ENCODE assay signal across 8 cellular contexts in genomic region chr19:40549007-40549708, GRCh38. TPM values are rescaled to one million over a fixed set of nuclear protein-coding genes. Genes with fewer than 3 reads are reported as not detected.
DNase-seq lines count a peak whose midpoint lies in the region; ATAC-seq, FAIRE-seq and TF ChIP-seq lines count a peak whose summit lies in the region.

No MANE protein-coding gene starts in this region.

- peak overlapping the region; percentile 49 to 68; a peak in 4 of 6 replicates for H3K27ac ChIP-seq in A549
- no peak overlapping the region for H3K27ac ChIP-seq in GM23248
- H3K27ac ChIP-seq in Peyer's patch = no peak overlapping the region
- no peak overlapping the region for H3K27ac ChIP-seq in sigmoid colon

- CTCF ChIA-PET in A549 (lab: Yijun Ruan, JAX) = interaction anchor here (0.6 to 58.9 kb wide), 35 partner anchors 8 to 1099 kb away, joined by 3 to 2247 read pairs (median 5); partner anchors contain the start of genes BLVRB, LTBP4 and SPTBN4

- TF ChIP-seq EP300 in A549 (IDR thresholded peaks at IDR 0.05) (no peak; a peak in 1 of 5 replicates), sigmoid colon (IDR thresholded peaks at IDR 0.05) (no peak)

- peak; percentile 94 for FAIRE-seq in A549 (lab: Jason Lieb, UNC)

- 10% methylated on average over 43 of the region's 43 CpGs for WGBS in A549 (ENCODE audit: missing lambda C conversion rate)
- WGBS in GM23248 (ENCODE audit: low coverage in 1 of 2, low lambda C conversion rate in 2 of 2, missing lambda C conversion rate in 2 of 2), 2 experiments = 17 to 19% methylated on average over 35 to 43 of the region's 43 CpGs
- 6 to 7% methylated on average over 43 of the region's 43 CpGs for WGBS in sigmoid colon, 2 donors

- peak; percentile 85 for TF ChIP-seq CTCF in A549 (IDR thresholded peaks at IDR 0.05)
- peak in 5 of 6 experiments; percentile 23 to 58 (median 39) for TF ChIP-seq CTCF in Peyer's patch (IDR thresholded peaks at IDR 0.05)
- TF ChIP-seq CTCF in glutamatergic neuron (IDR thresholded peaks at IDR 0.05; ENCODE audit: partially characterized antibody, unreplicated experiment) = peak; percentile 41
- peak; percentile 7 to 42 (median 18) for TF ChIP-seq CTCF in sigmoid colon (IDR thresholded peaks at IDR 0.05)

- H3K9ac ChIP-seq in GM23248 = no peak overlapping the region

- H3K9me3 ChIP-seq in A549 (peaks cover 9% of the 10 kb centered on the region), GM23248 (ENCODE audit: low read depth) (no peaks in the 10 kb centered on the region), Peyer's patch (no peaks in the 10 kb centered on the region), sigmoid colon (peaks cover 0 to 3% (median 0%) of the 10 kb centered on the region in 4 donors)

- H3K4me3 ChIP-seq in A549 (peak overlapping the region; percentile 33), GM23248 (no peak overlapping the region), Peyer's patch (no peak overlapping the region), sigmoid colon (no peak overlapping the region)

- peaks cover 5% of the 10 kb centered on the region for H3K4me1 ChIP-seq in A549
- H3K4me1 ChIP-seq in GM23248 (ENCODE audit: insufficient read depth) = no peaks in the 10 kb centered on the region
- H3K4me1 ChIP-seq in Peyer's patch = peaks cover 0 to 5% (median 0%) of the 10 kb centered on the region in 4 donors
- peaks cover 0 to 10% (median 4%) of the 10 kb centered on the region in 4 donors for H3K4me1 ChIP-seq in sigmoid colon

- H3K9me3 Mint-ChIP-seq in activated T-helper 17 cell treated with anti-CD3 and anti-CD28 coated beads, Interleukin-2, amount 50 U/mL, for 72 hours = no peaks in the 10 kb centered on the region
- peaks cover 10% of the 10 kb centered on the region for H3K9me3 Mint-ChIP-seq in glutamatergic neuron (ENCODE audit: unreplicated experiment)

- H3K36me3 ChIP-seq in GM23248 (ENCODE audit: low read depth) (no peaks in the 10 kb centered on the region), Peyer's patch (no peaks in the 10 kb centered on the region), sigmoid colon (no peaks in the 10 kb centered on the region)

- in situ Hi-C loops in GM23248 (cut with MboI) = no loop called here

- TF ChIP-seq POLR2A in A549 (IDR thresholded peaks at IDR 0.05; ENCODE audit: low read length) (no peak), Peyer's patch (IDR thresholded peaks at IDR 0.05) (no peak), sigmoid colon (IDR thresholded peaks at IDR 0.05) (no peak)

- intact Hi-C loops in sigmoid colon (cut with DNase I) = loop anchor here (2.0 kb wide), 1 partner anchor 50 kb away; no protein-coding TSS in a partner anchor

- H3K4me1 Mint-ChIP-seq in activated T-helper 17 cell treated with anti-CD3 and anti-CD28 coated beads, Interleukin-2, amount 50 U/mL, for 72 hours = peaks cover 7% of the 10 kb centered on the region
- H3K4me1 Mint-ChIP-seq in glutamatergic neuron (ENCODE audit: low read depth, unreplicated experiment) = peaks cover 16% of the 10 kb centered on the region

- H3K36me3 Mint-ChIP-seq in activated T-helper 17 cell treated with anti-CD3 and anti-CD28 coated beads, Interleukin-2, amount 50 U/mL, for 72 hours (ENCODE audit: low read depth) = no peaks in the 10 kb centered on the region
- H3K36me3 Mint-ChIP-seq in glutamatergic neuron (ENCODE audit: unreplicated experiment) = peaks cover 17% of the 10 kb centered on the region

- TF ChIP-seq RAD21 in A549 (conservative IDR thresholded peaks at IDR 0.05 in 1 of 2, IDR thresholded peaks at IDR 0.05 in 1 of 2) = peak; percentile 63 to 90

- DNase-seq in A549 (ENCODE audit: low read depth in 1 of 2, low spot score in 1 of 2) (peak; percentile 92), GM23248 (peak; percentile 56), Peyer's patch (peak; percentile 71 to 80 (median 72)), glutamatergic neuron (peak; percentile 93), sigmoid colon (peak; percentile 75), SKM-1 (lab: John Stamatoyannopoulos, UW; ENCODE audit: unreplicated experiment) (no peak)

- POLR2A ChIA-PET in A549 (lab: Yijun Ruan, JAX) = interaction anchor here (0.7 to 1.0 kb wide), 3 partner anchors 21 to 55 kb away, joined by 3 to 21 read pairs (median 3); no protein-coding TSS in a partner anchor

- H4K20me1 ChIP-seq in GM23248 (ENCODE audit: insufficient read depth) = no peaks in the 10 kb centered on the region

- ATAC-seq in A549 (peak; percentile 97 to 99), HG02571 (IDR thresholded peaks at IDR 0.05; ENCODE audit: unreplicated experiment) (no peak)
- peak; percentile 89 for ATAC-seq in activated T-helper 17 cell treated with anti-CD3 and anti-CD28 coated beads, Interleukin-2, amount 50 U/mL, for 72 hours (replicated peaks)

- peak overlapping the region; percentile 13 for H3K4me3 Mint-ChIP-seq in activated T-helper 17 cell treated with anti-CD3 and anti-CD28 coated beads, Interleukin-2, amount 50 U/mL, for 72 hours
- peak overlapping the region; percentile 70 for H3K4me3 Mint-ChIP-seq in glutamatergic neuron (ENCODE audit: unreplicated experiment)

- peaks cover 43% of the 10 kb centered on the region for H3K27me3 Mint-ChIP-seq in activated T-helper 17 cell treated with anti-CD3 and anti-CD28 coated beads, Interleukin-2, amount 50 U/mL, for 72 hours
- peaks cover 13% of the 10 kb centered on the region for H3K27me3 Mint-ChIP-seq in glutamatergic neuron (ENCODE audit: unreplicated experiment)

- H3K9me2 ChIP-seq in GM23248 (ENCODE audit: insufficient read depth) = no peaks in the 10 kb centered on the region

- no peak overlapping the region for H2AFZ ChIP-seq in GM23248

- H3K27ac Mint-ChIP-seq in activated T-helper 17 cell treated with anti-CD3 and anti-CD28 coated beads, Interleukin-2, amount 50 U/mL, for 72 hours = no peak overlapping the region
- peak overlapping the region; percentile 94 for H3K27ac Mint-ChIP-seq in glutamatergic neuron (ENCODE audit: unreplicated experiment)

- peaks cover 15% of the 10 kb centered on the region for H3K27me3 ChIP-seq in GM23248 (replicated peaks; ENCODE audit: insufficient read depth)
- H3K27me3 ChIP-seq in Peyer's patch = peaks cover 0 to 8% of the 10 kb centered on the region in 2 donors
- H3K27me3 ChIP-seq in sigmoid colon = peaks cover 3 to 46% (median 21%) of the 10 kb centered on the region in 3 donors

- H3F3A ChIP-seq in GM23248 (ENCODE audit: insufficient read depth) = no peaks in the 10 kb centered on the region

- H3K4me2 ChIP-seq in A549 (peak overlapping the region; percentile 90), GM23248 (ENCODE audit: unreplicated experiment) (no peak overlapping the region)

- H3K79me2 ChIP-seq in GM23248 (ENCODE audit: insufficient read depth) = no peaks in the 10 kb centered on the region

TF ChIP-seq in A549, 52 proteins besides CTCF, POLR2A, EP300 and RAD21 (continues in another document):
- TF ChIP-seq CBX8 (IDR thresholded peaks at IDR 0.05) (no peak), HEYL (CRISPR knock-in tag; IDR thresholded peaks at IDR 0.05) (no peak), EHF (CRISPR knock-in tag; IDR thresholded peaks at IDR 0.05) (no peak), HDAC2 (IDR thresholded peaks at IDR 0.05) (no peak), CBX2 (IDR thresholded peaks at IDR 0.05; ENCODE audit: borderline replicate concordance, low read depth) (no peak), ZFP36 (IDR thresholded peaks at IDR 0.05; ENCODE audit: borderline replicate concordance, partially characterized antibody) (peak; percentile 74), ZC3H11A (IDR thresholded peaks at IDR 0.05) (no peak), SMC3 (IDR thresholded peaks at IDR 0.05) (peak; percentile 99), MAZ (IDR thresholded peaks at IDR 0.05; ENCODE audit: borderline replicate concordance, low read depth, low read length) (no peak), HES2 (IDR thresholded peaks at IDR 0.05) (no peak), HOXB13 (CRISPR knock-in tag; IDR thresholded peaks at IDR 0.05; ENCODE audit: low read depth) (no peak), ZSCAN20 (CRISPR knock-in tag; IDR thresholded peaks at IDR 0.05) (no peak), JUN (IDR thresholded peaks at IDR 0.05) (no peak), RCOR1 (IDR thresholded peaks at IDR 0.05; ENCODE audit: low read depth, low read length) (no peak), PHF8 (IDR thresholded peaks at IDR 0.05; ENCODE audit: borderline replicate concordance, low read depth) (no peak), HOXB5 (CRISPR knock-in tag; IDR thresholded peaks at IDR 0.05) (no peak)

RNA-seq across cellular contexts. Expression of gene SHKBP1, which starts 27.5 kb away (rescaled TPM):
- polyA plus RNA-seq in A549 (2011; rRNA removed) = 75.2 and 79.7 TPM in 2 replicates
- 163 and 237 TPM in 2 replicates for polyA plus RNA-seq in A549 (2012; cell fraction: cytosol; rRNA removed)
- polyA plus RNA-seq in A549 (2012; cell fraction: nucleus; rRNA removed) = 317 and 432 TPM in 2 replicates
- 94.9 to 128 TPM (median 123 TPM) in 3 replicates for polyA plus RNA-seq in A549 (2017; fragmentation: RNase III; extraction: RNeasy Plus Mini Kit Qiagen cat#74134 plus additional on column Dnase treatment)
- polyA minus RNA-seq in A549 (2011; rRNA and poly(A)+ RNA removed) = 133 and 167 TPM in 2 replicates
- 27.8 and 36.3 TPM in 2 replicates for total RNA-seq in GM23248 (2014; rRNA removed; shearing (Covaris generic))
- 62.2 and 66.4 TPM in 2 replicates for polyA plus RNA-seq in GM23248 (2016; fragmentation: Nextera tagmentation; extraction: Ambion mirVana)
- total RNA-seq in Peyer's patch = 100 to 1,000 TPM in 2 of 4 donors, 10 to 100 TPM in 2; 73.4 to 121 (median 99.9) TPM
- 100 to 1,000 TPM; 113 to 126 TPM for total RNA-seq in activated T-helper 17 cell treated with anti-CD3 and anti-CD28 coated beads, Interleukin-2, amount 50 U/mL, for 72 hours
- total RNA-seq in glutamatergic neuron (ENCODE audit: unreplicated experiment) = 170 TPM
- 10 to 100 TPM; 15.9 to 36.3 (median 33.8) TPM for total RNA-seq in sigmoid colon
- polyA plus RNA-seq in sigmoid colon = 10 to 100 TPM; 50.2 to 81.0 (median 52.9) TPM

RNA-seq across cellular contexts. Expression of gene LTBP4, which starts 52.0 kb away (rescaled TPM):
- polyA plus RNA-seq in A549 (2011; rRNA removed) = 23.1 and 32.0 TPM in 2 replicates
- polyA plus RNA-seq in A549 (2012; cell fraction: cytosol; rRNA removed) = 65.2 and 69.3 TPM in 2 replicates
- 475 and 611 TPM in 2 replicates for polyA plus RNA-seq in A549 (2012; cell fraction: nucleus; rRNA removed)
- 37.7 to 51.1 TPM (median 43.2 TPM) in 3 replicates for polyA plus RNA-seq in A549 (2017; fragmentation: RNase III; extraction: RNeasy Plus Mini Kit Qiagen cat#74134 plus additional on column Dnase treatment)
- polyA minus RNA-seq in A549 (2011; rRNA and poly(A)+ RNA removed) = 16.3 and 26.9 TPM in 2 replicates
- total RNA-seq in GM23248 (2014; rRNA removed; shearing (Covaris generic)) = 18.0 and 18.3 TPM in 2 replicates
- 45.5 and 47.2 TPM in 2 replicates for polyA plus RNA-seq in GM23248 (2016; fragmentation: Nextera tagmentation; extraction: Ambion mirVana)
- 100 to 1,000 TPM; 164 to 484 (median 329) TPM for total RNA-seq in Peyer's patch
- total RNA-seq in activated T-helper 17 cell treated with anti-CD3 and anti-CD28 coated beads, Interleukin-2, amount 50 U/mL, for 72 hours = 100 to 1,000 TPM; 117 to 331 TPM
- 169 TPM for total RNA-seq in glutamatergic neuron (ENCODE audit: unreplicated experiment)
- total RNA-seq in sigmoid colon = 100 to 1,000 TPM; 107 to 206 (median 176) TPM
- polyA plus RNA-seq in sigmoid colon = 100 to 1,000 TPM in 1 of 3 donors, 10 to 100 TPM in 2; 31.9 to 118 (median 41.4) TPM

Comparison
In these comparisons a context has a peak if more than half of its experiments do, and no peak if none do; other contexts are left out.
1. H3K27ac ChIP-seq: peak in A549 (2 of 2); none in GM23248 (single experiment), Peyer's patch (0 of 4) and sigmoid colon (0 of 4).
2. CTCF ChIP-seq: peak in every context shown above with its lines; median percentile 85 in A549; 41 in glutamatergic neuron; 39 in Peyer's patch; 18 in sigmoid colon.